In genomic region chr15:53197426-53197839, GRCh38 we compare ENCODE assay signal across 9 cellular contexts.
DNase-seq lines count a peak whose midpoint lies in the region; ATAC-seq and TF ChIP-seq lines count a peak whose summit lies in the region.
"Had no signal": no experiment of that assay in that cellular context is flagged by ENCODE, and none has a peak within 500 bp of the region (broad histone marks: within the 10 kb centered on the region; RNA-seq: fewer than 3 reads in every experiment).

No MANE protein-coding gene starts in this region.

- no peak overlapping the region for H3K27ac Mint-ChIP-seq in type B pancreatic cell
- H3K27ac Mint-ChIP-seq: CD4-positive, alpha-beta memory T cell had no signal

- no peaks in the 10 kb centered on the region for H3K9me3 ChIP-seq in muscle layer of duodenum (ENCODE audit: control insufficient read depth in 1 of 2, low read length in 2 of 2)

- H3K27me3 ChIP-seq in muscle layer of duodenum (ENCODE audit: low read depth, low read length) = peaks cover 4% of the 10 kb centered on the region

- H3K36me3 ChIP-seq in muscle layer of duodenum (ENCODE audit: control insufficient read depth in 1 of 2, insufficient read depth in 2 of 2, low read length in 2 of 2) = no peaks in the 10 kb centered on the region

- peak; percentile 8 to 24 for DNase-seq in activated CD4-positive, alpha-beta T cell treated with anti-CD3 and anti-CD28 coated beads for 24 hours (ENCODE audit: low read depth in 2 of 2)
- DNase-seq in activated CD4-positive, alpha-beta T cell treated with anti-CD3 and anti-CD28 coated beads for 1 hour = no peak
- peak; percentile 7 to 40 for DNase-seq in NCI-H1930 (lab: John Stamatoyannopoulos, UW)
- DNase-seq in UCSD-AML1 (lab: John Stamatoyannopoulos, UW; ENCODE audit: unreplicated experiment) = peak; percentile 52
- no peak for DNase-seq in epithelial cell of proximal tubule (ENCODE audit: low read depth)
- peak; percentile 75 for DNase-seq in type B pancreatic cell (ENCODE audit: extremely low spot score, unreplicated experiment)

- peaks cover 0 to 7% of the 10 kb centered on the region in 2 donors for H3K4me1 ChIP-seq in muscle layer of duodenum (ENCODE audit: control insufficient read depth in 1 of 2, insufficient read depth in 2 of 2, low read length in 2 of 2)

- no peaks in the 10 kb centered on the region for H3K36me3 Mint-ChIP-seq in type B pancreatic cell
- H3K36me3 Mint-ChIP-seq: CD4-positive, alpha-beta memory T cell had no signal

- H3K4me1 Mint-ChIP-seq in type B pancreatic cell (ENCODE audit: unreplicated experiment) = no peaks in the 10 kb centered on the region

- TF ChIP-seq CTCF in epithelial cell of proximal tubule (conservative IDR thresholded peaks at IDR 0.05; ENCODE audit: low read depth, low read length) (peak; percentile 93), type B pancreatic cell (conservative IDR thresholded peaks at IDR 0.05) (peak; percentile 99)

- peak; percentile 84 for ATAC-seq in HG02678 (IDR thresholded peaks at IDR 0.05; ENCODE audit: unreplicated experiment)

- peak overlapping the region; percentile 59 for H3K4me3 Mint-ChIP-seq in type B pancreatic cell
- H3K4me3 Mint-ChIP-seq: CD4-positive, alpha-beta memory T cell had no signal

- peaks cover 76% of the 10 kb centered on the region for H3K27me3 Mint-ChIP-seq in type B pancreatic cell

- H3K27ac ChIP-seq in muscle layer of duodenum (ENCODE audit: low read length) = no peak overlapping the region

- H3K4me3 ChIP-seq in epithelial cell of proximal tubule (ENCODE audit: low read depth, low read length) = no peak overlapping the region
- H3K4me3 ChIP-seq in muscle layer of duodenum (ENCODE audit: low read depth in 1 of 2, low read length in 2 of 2) = peak overlapping the region; percentile 22 to 31

- H3K9me3 Mint-ChIP-seq in type B pancreatic cell = peaks cover 4% of the 10 kb centered on the region

Comparison
In these comparisons a context has a peak if more than half of its experiments do, and no peak if none do; other contexts are left out.
1. DNase-seq: peak in activated CD4-positive, alpha-beta T cell treated with anti-CD3 and anti-CD28 coated beads for 24 hours (2 of 2), NCI-H1930 (2 of 2), UCSD-AML1 (single experiment) and type B pancreatic cell (single experiment); none in activated CD4-positive, alpha-beta T cell treated with anti-CD3 and anti-CD28 coated beads for 1 hour (single experiment) and epithelial cell of proximal tubule (single experiment).